ENCODE assay signal across 1 cellular context in the genomic region with DNA sequence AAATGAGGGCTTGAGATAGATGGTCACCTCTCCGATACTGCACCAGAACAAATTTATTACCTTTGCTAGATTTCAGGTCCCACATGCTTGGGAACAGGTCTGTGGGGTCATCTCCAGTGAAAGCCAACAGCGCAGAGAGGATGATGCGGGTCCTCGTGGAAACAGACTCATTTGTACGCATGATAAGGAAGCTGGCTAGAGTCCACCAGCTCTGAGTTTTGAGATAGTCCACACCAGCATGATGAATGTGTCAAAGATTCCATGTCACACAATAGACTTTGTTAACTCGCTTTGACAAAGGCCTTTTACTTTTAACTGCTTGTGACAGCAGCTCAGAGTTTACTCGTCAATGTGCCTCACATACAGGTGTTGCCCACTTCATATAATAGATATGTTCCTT.
TF ChIP-seq lines count a peak whose summit lies in the region.

No MANE protein-coding gene starts in this region.

TF ChIP-seq in K562, 482 proteins besides CTCF, POLR2A, EP300 and RAD21 (continued from another document and continues in another):
- TF ChIP-seq, protein P1, sequence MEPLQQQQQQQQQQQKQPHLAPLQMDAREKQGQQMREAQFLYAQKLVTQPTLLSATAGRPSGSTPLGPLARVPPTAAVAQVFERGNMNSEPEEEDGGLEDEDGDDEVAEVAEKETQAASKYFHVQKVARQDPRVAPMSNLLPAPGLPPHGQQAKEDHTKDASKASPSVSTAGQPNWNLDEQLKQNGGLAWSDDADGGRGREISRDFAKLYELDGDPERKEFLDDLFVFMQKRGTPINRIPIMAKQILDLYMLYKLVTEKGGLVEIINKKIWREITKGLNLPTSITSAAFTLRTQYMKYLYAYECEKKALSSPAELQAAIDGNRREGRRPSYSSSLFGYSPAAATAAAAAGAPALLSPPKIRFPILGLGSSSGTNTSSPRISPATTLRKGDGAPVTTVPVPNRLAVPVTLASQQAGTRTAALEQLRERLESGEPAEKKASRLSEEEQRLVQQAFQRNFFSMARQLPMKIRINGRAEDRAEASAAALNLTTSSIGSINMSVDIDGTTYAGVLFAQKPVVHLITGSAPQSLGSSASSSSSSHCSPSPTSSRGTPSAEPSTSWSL (CRISPR knock-in tag; IDR thresholded peaks at IDR 0.05; ENCODE audit: borderline replicate concordance) = no peak
- TF ChIP-seq ZFP91 (CRISPR knock-in tag; IDR thresholded peaks at IDR 0.05) (no peak), FOXA3 (CRISPR knock-in tag; conservative IDR thresholded peaks at IDR 0.05 in 1 of 2, IDR thresholded peaks at IDR 0.05 in 1 of 2) (no peak), ATF7 (IDR thresholded peaks at IDR 0.05) (no peak), BRCA1 (IDR thresholded peaks at IDR 0.05) (no peak), BRCA1 (CRISPR knock-in tag; IDR thresholded peaks at IDR 0.05) (no peak), ZNF175 (CRISPR knock-in tag; IDR thresholded peaks at IDR 0.05; ENCODE audit: low read depth) (0 out of 2 replicates have a peak, but pooled peaks have one; percentile 50), ELF4 (CRISPR knock-in tag; IDR thresholded peaks at IDR 0.05) (peak; percentile 87), CBFA2T2 (conservative IDR thresholded peaks at IDR 0.05) (peak; percentile 86), POLR2AphosphoS5 (IDR thresholded peaks at IDR 0.05; ENCODE audit: control insufficient read depth, insufficient read depth, low read depth, low read length) (peak; percentile 55; the same call in 1 of the 2 replicates), L3MBTL2 (IDR thresholded peaks at IDR 0.05) (0 out of 2 replicates have a peak, but pooled peaks have one; percentile 28), NR4A1 (CRISPR knock-in tag; IDR thresholded peaks at IDR 0.05) (no peak), NR4A1 (tag; IDR thresholded peaks at IDR 0.05) (no peak), CREB1 (IDR thresholded peaks at IDR 0.05) (0 out of 2 replicates have a peak, but pooled peaks have one; percentile 10), CREB1 (CRISPR knock-in tag; IDR thresholded peaks at IDR 0.05) (no peak), EHMT2 (IDR thresholded peaks at IDR 0.05) (no peak), NR2C1 (IDR thresholded peaks at IDR 0.05) (no peak), NR2C1 (tag; IDR thresholded peaks at IDR 0.05) (no peak), MAFK (IDR thresholded peaks at IDR 0.05; ENCODE audit: low read length) (no peak), TCF3 (CRISPR knock-in tag; IDR thresholded peaks at IDR 0.05) (peak; percentile 85), MCM3 (IDR thresholded peaks at IDR 0.05) (no peak), PYGO2 (tag; IDR thresholded peaks at IDR 0.05) (no peak), ZNF212 (CRISPR knock-in tag; IDR thresholded peaks at IDR 0.05) (no peak), BDP1 (IDR thresholded peaks at IDR 0.05; ENCODE audit: insufficient read depth, insufficient read length) (no peak), KDM4B (IDR thresholded peaks at IDR 0.05; ENCODE audit: borderline replicate concordance in 2 of 2, low read depth in 1 of 2) (no peak), EZH2 (IDR thresholded peaks at IDR 0.05; ENCODE audit: borderline replicate concordance, low read depth, low read length) (no peak), ELF2 (CRISPR knock-in tag; IDR thresholded peaks at IDR 0.05) (no peak), CXXC5 (CRISPR knock-in tag; IDR thresholded peaks at IDR 0.05) (peak; percentile 61), ASH1L (IDR thresholded peaks at IDR 0.05; ENCODE audit: borderline replicate concordance, low read depth, partially characterized antibody) (no peak), ZNF511 (CRISPR knock-in tag; IDR thresholded peaks at IDR 0.05) (no peak), PKNOX1 (IDR thresholded peaks at IDR 0.05) (peak; percentile 54; the same call in 1 of the 2 replicates), ZNF224 (CRISPR knock-in tag; IDR thresholded peaks at IDR 0.05) (no peak), SNIP1 (IDR thresholded peaks at IDR 0.05; ENCODE audit: low read depth) (no peak), E2F6 (IDR thresholded peaks at IDR 0.05; ENCODE audit: borderline replicate concordance in 1 of 2, extremely low read depth in 1 of 2, insufficient read depth in 1 of 2, insufficient read length in 1 of 2, low read depth in 1 of 2, low read length in 1 of 2, poor library complexity in 1 of 2, severe bottlenecking in 1 of 2) (no peak), XRCC5 (IDR thresholded peaks at IDR 0.05; ENCODE audit: low read depth, low read length) (no peak), ZNF586 (CRISPR knock-in tag; conservative IDR thresholded peaks at IDR 0.05) (no peak), FOSL1 (tag; conservative IDR thresholded peaks at IDR 0.05) (peak; percentile 79), ZBTB7A (IDR thresholded peaks at IDR 0.05; ENCODE audit: borderline replicate concordance, control insufficient read depth, low read depth, low read length) (no peak), NFRKB (IDR thresholded peaks at IDR 0.05; ENCODE audit: low read depth) (no peak), NR2F6 (CRISPR knock-in tag; IDR thresholded peaks at IDR 0.05) (no peak), NRF1 (conservative IDR thresholded peaks at IDR 0.05 in 1 of 2, IDR thresholded peaks at IDR 0.05 in 1 of 2) (0 out of 4 replicates have a peak, but pooled peaks of 1 of the 2 experiments have one; percentile 20), ETS1 (conservative IDR thresholded peaks at IDR 0.05; ENCODE audit: control insufficient read depth, low read depth, low read length) (no peak), MXI1 (IDR thresholded peaks at IDR 0.05; ENCODE audit: low read depth, low read length) (no peak), CBX8 (IDR thresholded peaks at IDR 0.05; ENCODE audit: borderline replicate concordance, extremely low read depth, low read depth, low read length, poor library complexity, severe bottlenecking) (no peak), THRB (CRISPR knock-in tag; conservative IDR thresholded peaks at IDR 0.05) (no peak)
- TF ChIP-seq, protein P2, sequence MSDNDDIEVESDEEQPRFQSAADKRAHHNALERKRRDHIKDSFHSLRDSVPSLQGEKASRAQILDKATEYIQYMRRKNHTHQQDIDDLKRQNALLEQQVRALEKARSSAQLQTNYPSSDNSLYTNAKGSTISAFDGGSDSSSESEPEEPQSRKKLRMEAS (CRISPR knock-in tag; IDR thresholded peaks at IDR 0.05) = no peak
- TF ChIP-seq, protein P3, sequence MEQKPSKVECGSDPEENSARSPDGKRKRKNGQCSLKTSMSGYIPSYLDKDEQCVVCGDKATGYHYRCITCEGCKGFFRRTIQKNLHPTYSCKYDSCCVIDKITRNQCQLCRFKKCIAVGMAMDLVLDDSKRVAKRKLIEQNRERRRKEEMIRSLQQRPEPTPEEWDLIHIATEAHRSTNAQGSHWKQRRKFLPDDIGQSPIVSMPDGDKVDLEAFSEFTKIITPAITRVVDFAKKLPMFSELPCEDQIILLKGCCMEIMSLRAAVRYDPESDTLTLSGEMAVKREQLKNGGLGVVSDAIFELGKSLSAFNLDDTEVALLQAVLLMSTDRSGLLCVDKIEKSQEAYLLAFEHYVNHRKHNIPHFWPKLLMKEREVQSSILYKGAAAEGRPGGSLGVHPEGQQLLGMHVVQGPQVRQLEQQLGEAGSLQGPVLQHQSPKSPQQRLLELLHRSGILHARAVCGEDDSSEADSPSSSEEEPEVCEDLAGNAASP (IDR thresholded peaks at IDR 0.05) = no peak
- TF ChIP-seq, protein P4, sequence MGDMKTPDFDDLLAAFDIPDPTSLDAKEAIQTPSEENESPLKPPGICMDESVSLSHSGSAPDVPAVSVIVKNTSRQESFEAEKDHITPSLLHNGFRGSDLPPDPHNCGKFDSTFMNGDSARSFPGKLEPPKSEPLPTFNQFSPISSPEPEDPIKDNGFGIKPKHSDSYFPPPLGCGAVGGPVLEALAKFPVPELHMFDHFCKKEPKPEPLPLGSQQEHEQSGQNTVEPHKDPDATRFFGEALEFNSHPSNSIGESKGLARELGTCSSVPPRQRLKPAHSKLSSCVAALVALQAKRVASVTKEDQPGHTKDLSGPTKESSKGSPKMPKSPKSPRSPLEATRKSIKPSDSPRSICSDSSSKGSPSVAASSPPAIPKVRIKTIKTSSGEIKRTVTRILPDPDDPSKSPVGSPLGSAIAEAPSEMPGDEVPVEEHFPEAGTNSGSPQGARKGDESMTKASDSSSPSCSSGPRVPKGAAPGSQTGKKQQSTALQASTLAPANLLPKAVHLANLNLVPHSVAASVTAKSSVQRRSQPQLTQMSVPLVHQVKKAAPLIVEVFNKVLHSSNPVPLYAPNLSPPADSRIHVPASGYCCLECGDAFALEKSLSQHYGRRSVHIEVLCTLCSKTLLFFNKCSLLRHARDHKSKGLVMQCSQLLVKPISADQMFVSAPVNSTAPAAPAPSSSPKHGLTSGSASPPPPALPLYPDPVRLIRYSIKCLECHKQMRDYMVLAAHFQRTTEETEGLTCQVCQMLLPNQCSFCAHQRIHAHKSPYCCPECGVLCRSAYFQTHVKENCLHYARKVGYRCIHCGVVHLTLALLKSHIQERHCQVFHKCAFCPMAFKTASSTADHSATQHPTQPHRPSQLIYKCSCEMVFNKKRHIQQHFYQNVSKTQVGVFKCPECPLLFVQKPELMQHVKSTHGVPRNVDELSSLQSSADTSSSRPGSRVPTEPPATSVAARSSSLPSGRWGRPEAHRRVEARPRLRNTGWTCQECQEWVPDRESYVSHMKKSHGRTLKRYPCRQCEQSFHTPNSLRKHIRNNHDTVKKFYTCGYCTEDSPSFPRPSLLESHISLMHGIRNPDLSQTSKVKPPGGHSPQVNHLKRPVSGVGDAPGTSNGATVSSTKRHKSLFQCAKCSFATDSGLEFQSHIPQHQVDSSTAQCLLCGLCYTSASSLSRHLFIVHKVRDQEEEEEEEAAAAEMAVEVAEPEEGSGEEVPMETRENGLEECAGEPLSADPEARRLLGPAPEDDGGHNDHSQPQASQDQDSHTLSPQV (IDR thresholded peaks at IDR 0.05) = no peak
- TF ChIP-seq, protein P5, sequence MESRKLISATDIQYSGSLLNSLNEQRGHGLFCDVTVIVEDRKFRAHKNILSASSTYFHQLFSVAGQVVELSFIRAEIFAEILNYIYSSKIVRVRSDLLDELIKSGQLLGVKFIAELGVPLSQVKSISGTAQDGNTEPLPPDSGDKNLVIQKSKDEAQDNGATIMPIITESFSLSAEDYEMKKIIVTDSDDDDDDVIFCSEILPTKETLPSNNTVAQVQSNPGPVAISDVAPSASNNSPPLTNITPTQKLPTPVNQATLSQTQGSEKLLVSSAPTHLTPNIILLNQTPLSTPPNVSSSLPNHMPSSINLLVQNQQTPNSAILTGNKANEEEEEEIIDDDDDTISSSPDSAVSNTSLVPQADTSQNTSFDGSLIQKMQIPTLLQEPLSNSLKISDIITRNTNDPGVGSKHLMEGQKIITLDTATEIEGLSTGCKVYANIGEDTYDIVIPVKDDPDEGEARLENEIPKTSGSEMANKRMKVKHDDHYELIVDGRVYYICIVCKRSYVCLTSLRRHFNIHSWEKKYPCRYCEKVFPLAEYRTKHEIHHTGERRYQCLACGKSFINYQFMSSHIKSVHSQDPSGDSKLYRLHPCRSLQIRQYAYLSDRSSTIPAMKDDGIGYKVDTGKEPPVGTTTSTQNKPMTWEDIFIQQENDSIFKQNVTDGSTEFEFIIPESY (CRISPR knock-in tag; IDR thresholded peaks at IDR 0.05) = no peak
